ENCODE assay signal across 8 cellular contexts in the genomic region with DNA sequence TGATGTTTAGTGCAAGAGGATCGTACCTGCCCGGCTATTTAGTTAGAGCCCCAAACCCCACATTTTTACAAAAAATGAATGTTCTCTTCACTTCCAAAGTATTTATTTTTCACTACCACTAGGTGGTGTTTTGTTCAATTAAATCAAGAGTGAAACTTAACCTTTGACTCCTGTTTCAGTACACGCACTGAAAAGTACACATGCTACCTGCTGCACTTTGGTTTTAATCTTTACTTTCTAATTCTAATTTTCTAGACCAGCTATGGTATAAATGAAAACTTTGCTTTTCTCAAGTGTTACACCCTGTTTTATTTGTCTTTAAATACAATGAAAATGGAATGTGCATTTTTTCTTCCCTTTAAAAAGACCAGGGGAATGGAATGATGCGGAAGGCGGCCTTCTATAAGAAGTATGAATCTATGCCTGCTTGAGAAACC. TPM values are rescaled to one million over a fixed set of nuclear protein-coding genes. Genes with fewer than 3 reads are reported as not detected.
DNase-seq lines count a peak whose midpoint lies in the region; ATAC-seq and TF ChIP-seq lines count a peak whose summit lies in the region.

No MANE protein-coding gene starts in this region.

- intact Hi-C loops in Right ventricle myocardium superior (cut with DNase I) (loop anchor here (10.0 kb wide), 1 partner anchor 248 kb away; no protein-coding TSS in a partner anchor), left ventricle myocardium superior (cut with micrococcal nuclease) (no loop called here)

- H3K27ac Mint-ChIP-seq in T-helper 17 cell = peak overlapping the region; percentile 54

- no peak overlapping the region for H3K27ac ChIP-seq in foreskin keratinocyte
- no peak overlapping the region for H3K27ac ChIP-seq in thoracic aorta

- H3K27me3 ChIP-seq in foreskin keratinocyte (no peaks in the 10 kb centered on the region), thoracic aorta (replicated peaks; ENCODE audit: insufficient read depth) (no peaks in the 10 kb centered on the region)

- H3K36me3 ChIP-seq in thoracic aorta = no peaks in the 10 kb centered on the region

- peak overlapping the region; percentile 43 for H3K4me3 Mint-ChIP-seq in T-helper 17 cell

- H3K4me1 ChIP-seq in foreskin keratinocyte (no peaks in the 10 kb centered on the region), thoracic aorta (ENCODE audit: control insufficient read depth in 1 of 2, low read depth in 2 of 2) (peaks cover 0 to 6% of the 10 kb centered on the region in 2 donors)

- TF ChIP-seq CTCF in foreskin keratinocyte (conservative IDR thresholded peaks at IDR 0.05) = peak; percentile 67
- TF ChIP-seq CTCF in thoracic aorta (IDR thresholded peaks at IDR 0.05) = peak; percentile 59

- H3K9me3 ChIP-seq in T-helper 17 cell (ENCODE audit: control insufficient read depth, low read length, poor library complexity, severe bottlenecking) = no peaks in the 10 kb centered on the region
- no peaks in the 10 kb centered on the region for H3K9me3 ChIP-seq in thoracic aorta

- ATAC-seq in Right ventricle myocardium superior (ENCODE audit: poor library complexity) (peak; percentile 43), left ventricle myocardium superior (no peak), T-helper 17 cell (peak; percentile 69), foreskin keratinocyte (peak; percentile 33), thoracic aorta (ENCODE audit: insufficient number of reproducible peaks, low FRiP score, low read depth) (no peak), HG02970 (IDR thresholded peaks at IDR 0.05; ENCODE audit: low FRiP score, unreplicated experiment) (no peak), GM21515 (IDR thresholded peaks at IDR 0.05; ENCODE audit: unreplicated experiment) (no peak)

- no peak for DNase-seq in Right ventricle myocardium superior
- no peak for DNase-seq in left ventricle myocardium superior
- DNase-seq in Jurkat, Clone E6-1 (ENCODE audit: low read depth, low spot score) = peak; percentile 57
- DNase-seq in T-helper 17 cell = no peak
- no peak for DNase-seq in foreskin keratinocyte
- DNase-seq in thoracic aorta (ENCODE audit: low spot score) = no peak

- peaks cover 5% of the 10 kb centered on the region for H3K27me3 Mint-ChIP-seq in T-helper 17 cell

- no peaks in the 10 kb centered on the region for H3K36me3 Mint-ChIP-seq in T-helper 17 cell (ENCODE audit: low read depth)

- peaks cover 12% of the 10 kb centered on the region for H3K4me1 Mint-ChIP-seq in T-helper 17 cell

- H3K4me3 ChIP-seq in Jurkat, Clone E6-1 (ENCODE audit: low read length) = no peak overlapping the region
- peak overlapping the region; percentile 17 for H3K4me3 ChIP-seq in thoracic aorta

RNA-seq across cellular contexts. Expression of a gene that starts 31.4 kb away (rescaled TPM):
- total RNA-seq in Right ventricle myocardium superior (9.2 TPM), left ventricle myocardium superior (16.6 TPM), T-helper 17 cell (10 to 100 TPM; 16.5 to 16.6 TPM), foreskin keratinocyte (0.42 and 0.75 TPM in 2 replicates), thoracic aorta (10 to 100 TPM; 13.3 to 30.7 TPM)
- 15.9 TPM for polyA plus RNA-seq in Jurkat, Clone E6-1 (2012; ENCODE audit: insufficient read depth, insufficient read length)
- polyA plus RNA-seq in foreskin keratinocyte = 0.47 and 0.48 TPM in 2 replicates

Comparison
In these comparisons a context has a peak if more than half of its experiments do, and no peak if none do; other contexts are left out.
1. ATAC-seq: peak in Right ventricle myocardium superior (single experiment), T-helper 17 cell (single experiment) and foreskin keratinocyte (single experiment); none in left ventricle myocardium superior (single experiment), thoracic aorta (single experiment), HG02970 (single experiment) and GM21515 (single experiment).